In genomic region chr6:24664049-24664987, GRCh38 we compare ENCODE assay signal across 13 cellular contexts. TPM values are rescaled to one million over a fixed set of nuclear protein-coding genes. Genes with fewer than 3 reads are reported as not detected.
DNase-seq lines count a peak whose midpoint lies in the region; ATAC-seq and TF ChIP-seq lines count a peak whose summit lies in the region.
"Had no signal": no experiment of that assay in that cellular context is flagged by ENCODE, and none has a peak within 500 bp of the region (broad histone marks: within the 10 kb centered on the region; RNA-seq: fewer than 3 reads in every experiment).

No MANE protein-coding gene starts in this region.

- CTCF ChIA-PET in SK-N-SH (lab: Yijun Ruan, JAX) = interaction anchor here (7.3 kb wide), 1 partner anchor 82 kb away, joined by 96 read pairs; no protein-coding TSS in a partner anchor
- CTCF ChIA-PET in PC-3 (lab: Charles Lee) = no interaction called here

- H3K79me2 ChIP-seq in SK-N-SH (ENCODE audit: insufficient read depth) (peaks cover 60% of the 10 kb centered on the region), PC-3 (ENCODE audit: low read length) (peaks cover 43% of the 10 kb centered on the region)

- H3K27me3 ChIP-seq in SK-N-SH (ENCODE audit: insufficient read depth) (no peaks in the 10 kb centered on the region), PC-3 (ENCODE audit: low read length) (no peaks in the 10 kb centered on the region), endocrine pancreas (ENCODE audit: control insufficient read depth, insufficient read depth, low read length) (no peaks in the 10 kb centered on the region), neutrophil (no peaks in the 10 kb centered on the region)
- H3K27me3 ChIP-seq: left lung had no signal

- H4K20me1 ChIP-seq in SK-N-SH (ENCODE audit: insufficient read depth) = no peaks in the 10 kb centered on the region
- no peaks in the 10 kb centered on the region for H4K20me1 ChIP-seq in PC-3 (ENCODE audit: low read length)

- 81% methylated on average over 7 of the region's 7 CpGs for WGBS in SK-N-SH (ENCODE audit: low lambda C conversion rate)

- TF ChIP-seq EP300 in SK-N-SH (IDR thresholded peaks at IDR 0.05; ENCODE audit: borderline replicate concordance in 1 of 2, low read depth in 1 of 2, low read length in 1 of 2) = no peak

- no peak overlapping the region for H3K9ac ChIP-seq in SK-N-SH
- no peak overlapping the region for H3K9ac ChIP-seq in PC-3 (ENCODE audit: low read length)
- peak overlapping the region; percentile 30 for H3K9ac ChIP-seq in endocrine pancreas (ENCODE audit: control insufficient read depth, insufficient read depth, low read length)

- H2AFZ ChIP-seq in SK-N-SH (ENCODE audit: low read depth) (no peak overlapping the region), PC-3 (ENCODE audit: low read length) (no peak overlapping the region)

- H3K4me1 ChIP-seq in SK-N-SH (ENCODE audit: control insufficient read depth in 1 of 2, insufficient read depth in 2 of 2, low read depth in 1 of 2, low read length in 1 of 2) (peaks cover 6 to 14% of the 10 kb centered on the region in 2 experiments; a peak in 2 of 4 replicates), PC-3 (ENCODE audit: insufficient read depth, low read length) (peaks cover 35% of the 10 kb centered on the region), endocrine pancreas (ENCODE audit: control insufficient read depth, insufficient read depth, low read length) (peaks cover 40% of the 10 kb centered on the region), neutrophil (ENCODE audit: control insufficient read depth in 1 of 2, insufficient read depth in 1 of 2, low read depth in 1 of 2, low read length in 1 of 2) (peaks cover 45 to 53% of the 10 kb centered on the region in 2 experiments)

- intact Hi-C loops in PC-3 (cut with micrococcal nuclease) = no loop called here

- no peak for TF ChIP-seq RAD21 in SK-N-SH (IDR thresholded peaks at IDR 0.05; ENCODE audit: low read length)

- peak overlapping the region in 1 of 2 experiments; percentile 82; a peak in 1 of 4 replicates for H3K4me3 ChIP-seq in SK-N-SH (ENCODE audit: low read depth in 2 of 2, low read length in 1 of 2)
- no peak overlapping the region for H3K4me3 ChIP-seq in PC-3 (ENCODE audit: low read length)
- peak overlapping the region; percentile 93 for H3K4me3 ChIP-seq in endocrine pancreas (ENCODE audit: control insufficient read depth, insufficient read depth, low read length)
- H3K4me3 ChIP-seq in neutrophil (ENCODE audit: low read depth in 1 of 2, low read length in 1 of 2) = peak overlapping the region; percentile 79 to 98

- H3K36me3 ChIP-seq in SK-N-SH (replicated peaks in 1 of 2; ENCODE audit: control insufficient read depth in 1 of 2, insufficient read depth in 2 of 2, low read length in 1 of 2) (peaks cover 41 to 42% of the 10 kb centered on the region in 2 experiments), PC-3 (ENCODE audit: low read depth, low read length) (peaks cover 16% of the 10 kb centered on the region; the same call in 1 of the 2 replicates), endocrine pancreas (ENCODE audit: control insufficient read depth, insufficient read depth, low read length) (no peaks in the 10 kb centered on the region), neutrophil (peaks cover 35% of the 10 kb centered on the region)

- BruUV-seq in PC-3 (replicated peaks; lab: Mats Ljungman, UMichigan) = no TSS peak

- ATAC-seq in SK-N-SH treated with all-trans-retinoic acid at 6 μM for 48 hours = no peak
- no peak for ATAC-seq in PC-3
- ATAC-seq: left lung had no signal

- H3K4me2 ChIP-seq in SK-N-SH (peak overlapping the region; percentile 78), PC-3 (ENCODE audit: low read length) (peak overlapping the region; percentile 85)

- no peaks in the 10 kb centered on the region for H3K9me3 ChIP-seq in SK-N-SH
- H3K9me3 ChIP-seq in PC-3 (ENCODE audit: low read length) = no peaks in the 10 kb centered on the region
- H3K9me3 ChIP-seq in endocrine pancreas (ENCODE audit: control insufficient read depth, low read length) = no peaks in the 10 kb centered on the region
- H3K9me3 ChIP-seq in neutrophil = no peaks in the 10 kb centered on the region
- H3K9me3 ChIP-seq: left lung had no signal

- POLR2A ChIA-PET in SK-N-SH (lab: Yijun Ruan, JAX) (no interaction called here), PC-3 (lab: Charles Lee; ENCODE audit: unreplicated experiment) (no interaction called here)

- H3F3A ChIP-seq in SK-N-SH (replicated peaks; ENCODE audit: insufficient read depth) (no peaks in the 10 kb centered on the region), PC-3 (ENCODE audit: low read length, unreplicated experiment) (no peaks in the 10 kb centered on the region)

- TF ChIP-seq CTCF in SK-N-SH (IDR thresholded peaks at IDR 0.05) (no peak), PC-3 (conservative IDR thresholded peaks at IDR 0.05; ENCODE audit: low read depth, low read length) (no peak), neutrophil (IDR thresholded peaks at IDR 0.05) (no peak)

- H3K9me2 ChIP-seq in SK-N-SH (no peaks in the 10 kb centered on the region), PC-3 (replicated peaks; ENCODE audit: low read length) (no peaks in the 10 kb centered on the region)

- DNase-seq in SK-N-SH = no peak
- no peak for DNase-seq in PC-3
- no peak for DNase-seq in NCI-H128 (lab: John Stamatoyannopoulos, UW; ENCODE audit: unreplicated experiment)
- no peak for DNase-seq in globus pallidus (ENCODE audit: low spot score)
- no peak for DNase-seq in NCI-H2196 treated with DMSO at 0.1 percent for 48 hours (lab: John Stamatoyannopoulos, UW; ENCODE audit: unreplicated experiment)
- DNase-seq: 8988T, foreskin melanocyte, left lung, NCI-H1436 treated with DMSO at 0.1 percent for 48 hours had no signal

- H3K27ac ChIP-seq in SK-N-SH (ENCODE audit: low read depth in 2 of 2, low read length in 1 of 2) (no peak overlapping the region), PC-3 (ENCODE audit: low read length) (no peak overlapping the region), neutrophil (peak overlapping the region; percentile 95)
- H3K27ac ChIP-seq: left lung had no signal

TF ChIP-seq in SK-N-SH, 30 proteins besides CTCF, POLR2A, EP300 and RAD21:
- no peak for TF ChIP-seq MXI1 (IDR thresholded peaks at IDR 0.05; ENCODE audit: low read depth, low read length)
- no peak for TF ChIP-seq MEF2A (IDR thresholded peaks at IDR 0.05; ENCODE audit: borderline replicate concordance, low read depth)
- no peak for TF ChIP-seq NFIC (IDR thresholded peaks at IDR 0.05; ENCODE audit: borderline replicate concordance)
- no peak for TF ChIP-seq RCOR1 (IDR thresholded peaks at IDR 0.05; ENCODE audit: low read length)
TF ChIP-seq in SK-N-SH: peak in this region for 0.

TF ChIP-seq in SK-N-SH treated with all-trans-retinoic acid at 6 μM for 48 hours, 23 proteins besides CTCF, POLR2A, EP300 and RAD21 (continues in another document):
- TF ChIP-seq ZNF565 (CRISPR knock-in tag; conservative IDR thresholded peaks at IDR 0.05; ENCODE audit: low read depth) (no peak), ARNTL (CRISPR knock-in tag; IDR thresholded peaks at IDR 0.05; ENCODE audit: borderline replicate concordance, low read depth) (no peak), CSRNP3 (CRISPR knock-in tag; IDR thresholded peaks at IDR 0.05) (no peak), ISL1 (CRISPR knock-in tag; IDR thresholded peaks at IDR 0.05) (no peak), CREB5 (CRISPR knock-in tag; IDR thresholded peaks at IDR 0.05; ENCODE audit: low read depth) (no peak), SNAI2 (CRISPR knock-in tag; IDR thresholded peaks at IDR 0.05) (no peak)

RNA-seq across cellular contexts. Expression of gene TDP2, which starts 2.4 kb away (rescaled TPM):
- 20.0 and 20.2 TPM in 2 replicates for polyA plus RNA-seq in SK-N-SH (2012; rRNA removed)
- polyA plus RNA-seq in SK-N-SH (2012; cell fraction: cytosol; rRNA removed) = 23.6 and 29.5 TPM in 2 replicates
- polyA plus RNA-seq in SK-N-SH (2012; cell fraction: nucleus; rRNA removed) = 24.8 and 38.0 TPM in 2 replicates
- total RNA-seq in PC-3 (2014; rRNA removed) = 20.6 and 24.2 TPM in 2 replicates

RNA-seq across cellular contexts. Expression of gene ACOT13, which starts 2.6 kb away (rescaled TPM):
- polyA plus RNA-seq in SK-N-SH (2012; rRNA removed) = 18.0 and 20.8 TPM in 2 replicates
- 24.5 and 33.6 TPM in 2 replicates for polyA plus RNA-seq in SK-N-SH (2012; cell fraction: cytosol; rRNA removed)
- 5.2 and 7.7 TPM in 2 replicates for polyA plus RNA-seq in SK-N-SH (2012; cell fraction: nucleus; rRNA removed)
- total RNA-seq in PC-3 (2014; rRNA removed) = 13.5 and 17.9 TPM in 2 replicates

RNA-seq across cellular contexts. Expression of gene KIAA0319, which starts 18.3 kb away (rescaled TPM):
- polyA plus RNA-seq in SK-N-SH (2012; rRNA removed) = 0.03 and 0.06 TPM in 2 replicates
- polyA plus RNA-seq in SK-N-SH (2012; cell fraction: cytosol; rRNA removed) = 0.04 TPM in 2 replicates
- 0.12 and 0.14 TPM in 2 replicates for polyA plus RNA-seq in SK-N-SH (2012; cell fraction: nucleus; rRNA removed)
- total RNA-seq in PC-3 (2014; rRNA removed) = 0.84 and 1.2 TPM in 2 replicates
- total RNA-seq: T-helper 2 cell treated with Interferon-gamma antibody and Interleukin-4, amounts not matched to agents 100 ng/mL and 5 ng/mL, for 36 hours had no signal

RNA-seq across cellular contexts. Expression of gene C6orf62, which starts 54.6 kb away (rescaled TPM):
- 36.0 and 42.3 TPM in 2 replicates for polyA plus RNA-seq in SK-N-SH (2012; rRNA removed)
- polyA plus RNA-seq in SK-N-SH (2012; cell fraction: cytosol; rRNA removed) = 48.3 and 56.8 TPM in 2 replicates
- polyA plus RNA-seq in SK-N-SH (2012; cell fraction: nucleus; rRNA removed) = 18.6 and 35.2 TPM in 2 replicates
- total RNA-seq in PC-3 (2014; rRNA removed) = 81.8 and 91.5 TPM in 2 replicates
